Comparison of ENCODE assay signal across 7 cellular contexts in genomic region chr14:102086346-102086971, GRCh38. TPM values are rescaled to one million over a fixed set of nuclear protein-coding genes. Genes with fewer than 3 reads are reported as not detected.
DNase-seq lines count a peak whose midpoint lies in the region; ATAC-seq and TF ChIP-seq lines count a peak whose summit lies in the region.

No MANE protein-coding gene starts in this region.

- no peaks in the 10 kb centered on the region for H3K27me3 Mint-ChIP-seq in activated T-helper 2 cell treated with anti-CD3 and anti-CD28 coated beads, Interferon-gamma antibody, Interleukin-2, Interleukin-4, amounts not matched to agents 10 μg/mL and 5 μg/mL and 100 μg/mL, durations not matched to agents 14 hours and 24 hours and 36 hours (ENCODE audit: low read depth)

- peak overlapping the region; percentile 100 for H3K27ac ChIP-seq in testis

- H3K36me3 ChIP-seq in neuron (ENCODE audit: insufficient read depth, low read length) (peaks cover 46% of the 10 kb centered on the region), testis (ENCODE audit: low read depth, missing control alignments) (peaks cover 7% of the 10 kb centered on the region)

- H3K9me3 Mint-ChIP-seq in activated T-helper 2 cell treated with anti-CD3 and anti-CD28 coated beads, Interferon-gamma antibody, Interleukin-2, Interleukin-4, amounts not matched to agents 10 μg/mL and 5 μg/mL and 100 μg/mL, durations not matched to agents 14 hours and 24 hours and 36 hours, result no peaks in the 10 kb centered on the region

- H3K4me1 Mint-ChIP-seq in activated T-helper 2 cell treated with anti-CD3 and anti-CD28 coated beads, Interferon-gamma antibody, Interleukin-2, Interleukin-4, amounts not matched to agents 10 μg/mL and 5 μg/mL and 100 μg/mL, durations not matched to agents 14 hours and 24 hours and 36 hours (ENCODE audit: low read depth), result peaks cover 55% of the 10 kb centered on the region

- peak overlapping the region; percentile 90 for H3K4me3 Mint-ChIP-seq in activated T-helper 2 cell treated with anti-CD3 and anti-CD28 coated beads, Interferon-gamma antibody, Interleukin-2, Interleukin-4, amounts not matched to agents 10 μg/mL and 5 μg/mL and 100 μg/mL, durations not matched to agents 14 hours and 24 hours and 36 hours (ENCODE audit: low read depth)

- 0 to 1% methylated on average over 21 to 53 of the region's 73 CpGs for WGBS in testis, 2 donors

- H3K36me3 Mint-ChIP-seq in activated T-helper 2 cell treated with anti-CD3 and anti-CD28 coated beads, Interferon-gamma antibody, Interleukin-2, Interleukin-4, amounts not matched to agents 10 μg/mL and 5 μg/mL and 100 μg/mL, durations not matched to agents 14 hours and 24 hours and 36 hours (ENCODE audit: low read depth), result peaks cover 49% of the 10 kb centered on the region

- no peak for TF ChIP-seq CTCF in fibroblast of the aortic adventitia (IDR thresholded peaks at IDR 0.05; ENCODE audit: insufficient read depth, low read length)
- TF ChIP-seq CTCF in testis (IDR thresholded peaks at IDR 0.05), result no peak

- H3K27me3 ChIP-seq in neuron (ENCODE audit: insufficient read depth, low read length) (no peaks in the 10 kb centered on the region), testis (no peaks in the 10 kb centered on the region)

- TF ChIP-seq POLR2A in testis (IDR thresholded peaks at IDR 0.05), result no peak

- H3K4me1 ChIP-seq in neuron (ENCODE audit: insufficient read depth, low read length) (peaks cover 37% of the 10 kb centered on the region), testis (peaks cover 27% of the 10 kb centered on the region)

- H3K4me3 ChIP-seq in fibroblast of the aortic adventitia (ENCODE audit: low read depth, low read length) (peak overlapping the region; percentile 77), neuron (ENCODE audit: low read length) (peak overlapping the region; percentile 93), testis (peak overlapping the region; percentile 86 to 99)

- peak; percentile 10 for DNase-seq in NCI-H748 treated with DMSO at 0.1 percent for 48 hours (lab: John Stamatoyannopoulos, UW)
- DNase-seq in activated T-helper 2 cell treated with anti-CD3 and anti-CD28 coated beads, Interferon-gamma antibody, Interleukin-2, Interleukin-4, amounts not matched to agents 10 μg/mL and 5 μg/mL and 100 μg/mL, durations not matched to agents 14 hours and 24 hours and 36 hours (ENCODE audit: low spot score), result peak; percentile 73
- DNase-seq in fibroblast of the aortic adventitia (ENCODE audit: low read depth), result peak; percentile 69
- peak; percentile 53 for DNase-seq in testis

- H2AFZ ChIP-seq in neuron (ENCODE audit: low read depth, low read length), result no peak overlapping the region

- no peaks in the 10 kb centered on the region for H3K9me3 ChIP-seq in neuron (ENCODE audit: low read length)
- no peaks in the 10 kb centered on the region for H3K9me3 ChIP-seq in testis

- H3K27ac Mint-ChIP-seq in activated T-helper 2 cell treated with anti-CD3 and anti-CD28 coated beads, Interferon-gamma antibody, Interleukin-2, Interleukin-4, amounts not matched to agents 10 μg/mL and 5 μg/mL and 100 μg/mL, durations not matched to agents 14 hours and 24 hours and 36 hours, result peak overlapping the region; percentile 93

- intact Hi-C loops in activated T-helper 2 cell treated with anti-CD3 and anti-CD28 coated beads, Interferon-gamma antibody, Interleukin-2, Interleukin-4, amounts not matched to agents 10 μg/mL and 5 μg/mL and 100 μg/mL, durations not matched to agents 14 hours and 24 hours and 36 hours (cut with micrococcal nuclease), result loop anchor here (2.0 to 10.0 kb wide), 4 partner anchors 52 to 428 kb away; partner anchors contain the start of gene WDR20
- intact Hi-C loops in testis (cut with DNase I; ENCODE audit: low total_unique reads), result no loop called here

- ATAC-seq in GM18511 (IDR thresholded peaks at IDR 0.05; ENCODE audit: unreplicated experiment) (peak; percentile 40), HG02763 (IDR thresholded peaks at IDR 0.05; ENCODE audit: unreplicated experiment) (peak; percentile 21)

RNA-seq across cellular contexts. Expression of gene HSP90AA1, which starts 0.4 kb away (rescaled TPM):
- total RNA-seq in activated T-helper 2 cell treated with anti-CD3 and anti-CD28 coated beads, Interferon-gamma antibody, Interleukin-2, Interleukin-4, amounts not matched to agents 10 μg/mL and 5 μg/mL and 100 μg/mL, durations not matched to agents 14 hours and 24 hours and 36 hours, result 995 and 1,017 TPM in 2 replicates
- total RNA-seq in fibroblast of the aortic adventitia (ENCODE audit: low replicate concordance) (323 and 368 TPM in 2 replicates), testis (100 to 1,000 TPM; 519 to 638 TPM)
- 385 TPM for polyA plus RNA-seq in testis (ENCODE audit: insufficient read depth, low read depth, low replicate concordance)

RNA-seq across cellular contexts. Expression of gene WDR20, which starts 53.2 kb away (rescaled TPM):
- total RNA-seq in activated T-helper 2 cell treated with anti-CD3 and anti-CD28 coated beads, Interferon-gamma antibody, Interleukin-2, Interleukin-4, amounts not matched to agents 10 μg/mL and 5 μg/mL and 100 μg/mL, durations not matched to agents 14 hours and 24 hours and 36 hours, result 35.3 and 37.0 TPM in 2 replicates
- total RNA-seq in fibroblast of the aortic adventitia (ENCODE audit: low replicate concordance), result 12.9 and 14.6 TPM in 2 replicates
- total RNA-seq in testis, result 10 to 100 TPM; 46.5 to 56.4 TPM
- 69.2 TPM for polyA plus RNA-seq in testis (ENCODE audit: insufficient read depth, low read depth, low replicate concordance)

Comparison
In these comparisons a context has a peak if more than half of its experiments do, and no peak if none do; other contexts are left out.
1. Peak in every context shown above with its lines: DNase-seq, ATAC-seq, H3K4me3 ChIP-seq and H3K27ac ChIP-seq.
2. DNase-seq: peak in every context shown above with its lines; median percentile 73 in activated T-helper 2 cell treated with anti-CD3 and anti-CD28 coated beads, Interferon-gamma antibody, Interleukin-2, Interleukin-4, amounts not matched to agents 10 μg/mL and 5 μg/mL and 100 μg/mL, durations not matched to agents 14 hours and 24 hours and 36 hours; 69 in fibroblast of the aortic adventitia; 53 in testis; 10 in NCI-H748 treated with DMSO at 0.1 percent for 48 hours.